Comparison of ENCODE assay signal across 8 cellular contexts in the genomic region with DNA sequence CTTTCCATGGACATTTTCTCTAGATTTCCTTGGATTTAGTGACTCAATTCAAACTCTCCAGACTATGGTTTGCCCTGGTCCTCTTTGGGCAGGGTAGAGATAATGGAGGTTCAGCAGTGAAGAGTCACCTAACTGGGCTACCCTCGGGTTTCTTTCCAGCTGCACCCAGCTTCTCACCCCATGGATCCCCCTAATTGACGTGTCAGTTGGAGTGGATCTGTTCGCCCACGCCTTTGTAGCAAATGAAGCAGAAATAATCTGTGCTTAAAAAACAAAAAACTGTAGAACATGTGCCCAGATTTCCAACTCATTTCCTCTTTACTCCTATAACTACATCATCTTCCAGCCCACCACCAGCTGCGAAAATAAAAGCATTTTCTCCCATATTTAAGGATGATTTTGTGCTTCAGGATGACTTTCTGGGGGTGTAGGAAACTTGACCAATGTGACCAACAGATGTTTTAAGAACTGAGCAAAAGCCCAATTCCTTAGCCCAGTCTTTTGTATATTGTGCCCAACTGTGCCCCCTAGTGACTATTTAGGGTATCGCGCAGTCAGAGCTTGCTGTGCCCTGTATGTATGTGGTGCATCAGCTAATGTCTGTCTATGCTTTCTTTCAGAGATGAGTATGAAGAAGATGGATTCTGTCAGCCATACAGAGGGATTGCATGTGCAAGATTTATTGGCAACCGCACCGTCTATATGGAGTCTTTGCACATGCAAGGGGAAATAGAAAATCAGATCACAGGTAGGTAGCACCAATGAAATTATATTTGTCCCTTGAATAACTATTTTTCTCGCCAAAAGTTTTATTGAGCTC.
DNase-seq lines count a peak whose midpoint lies in the region; ATAC-seq and TF ChIP-seq lines count a peak whose summit lies in the region.

No MANE protein-coding gene starts in this region.

- no peaks in the 10 kb centered on the region for H3K9me3 ChIP-seq in PC-3 (ENCODE audit: low read length)
- H3K9me3 ChIP-seq in testis: no peaks in the 10 kb centered on the region

- TF ChIP-seq EP300 in Ishikawa (IDR thresholded peaks at IDR 0.05; ENCODE audit: borderline replicate concordance): no peak

- no peak overlapping the region for H3K27ac ChIP-seq in PC-3 (ENCODE audit: low read length)
- H3K27ac ChIP-seq in testis: no peak overlapping the region

- H3K36me3 ChIP-seq in PC-3 (ENCODE audit: low read depth, low read length) (no peaks in the 10 kb centered on the region), testis (ENCODE audit: low read depth, missing control alignments) (no peaks in the 10 kb centered on the region)

- H3K9me2 ChIP-seq in PC-3 (replicated peaks; ENCODE audit: low read length): no peaks in the 10 kb centered on the region

- no TSS peak for BruUV-seq in PC-3 (replicated peaks; lab: Mats Ljungman, UMichigan)

- peak; percentile 92 for TF ChIP-seq RAD21 in Ishikawa (IDR thresholded peaks at IDR 0.05; ENCODE audit: low read depth)

- TF ChIP-seq POLR2A in testis (IDR thresholded peaks at IDR 0.05): no peak

- 37 to 44% methylated on average over 10 of the region's 10 CpGs for WGBS in testis, 2 donors

- no peaks in the 10 kb centered on the region for H3K27me3 ChIP-seq in PC-3 (ENCODE audit: low read length)
- no peaks in the 10 kb centered on the region for H3K27me3 ChIP-seq in testis

- CTCF ChIA-PET in PC-3 (lab: Charles Lee): interaction anchor here (0.6 to 1.6 kb wide), 10 partner anchors 26 to 463 kb away, joined by 3 to 29 read pairs (median 6); no protein-coding TSS in a partner anchor

- H3K4me3 ChIP-seq in PC-3 (ENCODE audit: low read length) (no peak overlapping the region), fibroblast of the aortic adventitia (ENCODE audit: low read depth, low read length) (no peak overlapping the region), testis (no peak overlapping the region)

- DNase-seq in COR-L47 (lab: John Stamatoyannopoulos, UW) (peak; percentile 59), PC-3 (peak; percentile 93), activated T-helper 1 cell treated with Interleukin-2 at 50 U/mL for 16 hours (ENCODE audit: low read depth) (peak; percentile 16), fibroblast of the aortic adventitia (ENCODE audit: low read depth) (peak; percentile 94), non-pigmented ciliary epithelial cell (ENCODE audit: low read depth) (peak; percentile 91), testis (peak; percentile 94)

- POLR2A ChIA-PET in PC-3 (lab: Charles Lee; ENCODE audit: unreplicated experiment): no interaction called here

- ATAC-seq in GM19468 (IDR thresholded peaks at IDR 0.05; ENCODE audit: extremely low read depth, unreplicated experiment) (peak; percentile 67), PC-3 (peak; percentile 51)

- peak overlapping the region; percentile 1; the same call in 1 of the 2 replicates for H3K9ac ChIP-seq in PC-3 (ENCODE audit: low read length)

- no peak overlapping the region for H2AFZ ChIP-seq in PC-3 (ENCODE audit: low read length)

- no peaks in the 10 kb centered on the region for H4K20me1 ChIP-seq in PC-3 (ENCODE audit: low read length)

- no peaks in the 10 kb centered on the region for H3F3A ChIP-seq in PC-3 (ENCODE audit: low read length, unreplicated experiment)

- H3K79me2 ChIP-seq in PC-3 (ENCODE audit: low read length): no peaks in the 10 kb centered on the region

- H3K4me1 ChIP-seq in PC-3 (ENCODE audit: insufficient read depth, low read length): peaks cover 42% of the 10 kb centered on the region
- peaks cover 4% of the 10 kb centered on the region for H3K4me1 ChIP-seq in testis

- intact Hi-C loops in PC-3 (cut with micrococcal nuclease): loop anchor here (1.0 to 5.0 kb wide), 8 partner anchors 95 to 520 kb away; no protein-coding TSS in a partner anchor
- intact Hi-C loops in testis (cut with DNase I; ENCODE audit: low total_unique reads): loop anchor here (5.0 kb wide), 1 partner anchor 365 kb away; the partner anchor contains the start of gene ROR1

- H3K4me2 ChIP-seq in PC-3 (ENCODE audit: low read length): no peak overlapping the region

- TF ChIP-seq CTCF in PC-3 (conservative IDR thresholded peaks at IDR 0.05; ENCODE audit: low read depth, low read length) (peak; percentile 95), fibroblast of the aortic adventitia (IDR thresholded peaks at IDR 0.05; ENCODE audit: insufficient read depth, low read length) (peak; percentile 95), testis (IDR thresholded peaks at IDR 0.05) (peak; percentile 81 to 92 (median 90))

TF ChIP-seq in Ishikawa, 13 proteins besides CTCF, POLR2A, EP300 and RAD21:
- TF ChIP-seq USF1 (IDR thresholded peaks at IDR 0.05) (no peak), CREB1 (IDR thresholded peaks at IDR 0.05; ENCODE audit: low read depth) (no peak), EGR1 (IDR thresholded peaks at IDR 0.05) (peak; percentile 50; the same call in 1 of the 2 replicates)

Comparison
In these comparisons a context has a peak if more than half of its experiments do, and no peak if none do; other contexts are left out.
1. DNase-seq: peak in every context shown above with its lines; median percentile 94 in fibroblast of the aortic adventitia; 94 in testis; 93 in PC-3; 91 in non-pigmented ciliary epithelial cell; 59 in COR-L47; 16 in activated T-helper 1 cell treated with Interleukin-2 at 50 U/mL for 16 hours.